In the genomic region with DNA sequence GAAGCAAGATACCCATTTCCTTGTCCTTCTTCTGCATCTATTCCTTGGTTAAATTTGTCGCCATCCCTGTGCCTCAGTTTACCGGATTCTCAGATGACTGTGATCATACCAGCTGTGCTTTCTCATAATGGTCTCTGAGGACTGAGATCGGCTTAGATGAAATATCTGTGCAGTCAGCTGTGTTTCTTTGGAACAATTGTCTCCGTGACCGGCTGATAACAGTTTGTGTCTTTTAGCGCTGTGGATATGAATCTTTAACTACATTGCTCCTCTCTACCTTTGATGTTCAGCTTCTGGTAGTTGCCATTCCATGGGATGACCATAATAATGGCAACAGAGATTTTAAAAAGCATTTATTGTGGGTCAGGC, we compare ENCODE assay signal across 8 cellular contexts. TPM values are rescaled to one million over a fixed set of nuclear protein-coding genes. Genes with fewer than 3 reads are reported as not detected.
DNase-seq lines count a peak whose midpoint lies in the region; ATAC-seq, FAIRE-seq and TF ChIP-seq lines count a peak whose summit lies in the region.

No MANE protein-coding gene starts in this region.

- in situ Hi-C loops in HepG2 (cut with HindIII; ENCODE audit: extremely low pct_ligation_motif_present, low pct_unique_long_range_greater_than_20kb), result no loop called here

- H3K4me1 ChIP-seq in ascending aorta, result peaks cover 0 to 3% of the 10 kb centered on the region in 2 donors
- peaks cover 19% of the 10 kb centered on the region for H3K4me1 ChIP-seq in HepG2 (ENCODE audit: insufficient read depth, low read length)
- H3K4me1 ChIP-seq in thymus (ENCODE audit: control insufficient read depth, insufficient read depth, low read length), result no peaks in the 10 kb centered on the region

- no peaks in the 10 kb centered on the region for H3K9me3 ChIP-seq in ascending aorta
- H3K9me3 ChIP-seq in HepG2 (ENCODE audit: low read length), result no peaks in the 10 kb centered on the region
- H3K9me3 ChIP-seq in thymus (ENCODE audit: control insufficient read depth), result no peaks in the 10 kb centered on the region

- H3K36me3 Mint-ChIP-seq in activated T-cell treated with anti-CD3 and anti-CD28 coated beads, Interleukin-2, amount 50 U/mL, for 24 hours (ENCODE audit: low read depth), result peaks cover 31% of the 10 kb centered on the region

- TF ChIP-seq RAD21 in HepG2 (CRISPR knock-in tag; IDR thresholded peaks at IDR 0.05), result no peak

- H3K27me3 ChIP-seq in ascending aorta, result no peaks in the 10 kb centered on the region
- no peaks in the 10 kb centered on the region; a peak in 1 of 5 replicates for H3K27me3 ChIP-seq in HepG2 (ENCODE audit: control insufficient read depth in 1 of 2, insufficient read depth in 2 of 2, low read length in 2 of 2)
- H3K27me3 ChIP-seq in thymus (ENCODE audit: control insufficient read depth, insufficient read depth), result no peaks in the 10 kb centered on the region

- no peaks in the 10 kb centered on the region for H3K27me3 Mint-ChIP-seq in activated T-cell treated with anti-CD3 and anti-CD28 coated beads, Interleukin-2, amount 50 U/mL, for 24 hours

- H3K9me3 Mint-ChIP-seq in activated T-cell treated with anti-CD3 and anti-CD28 coated beads, Interleukin-2, amount 50 U/mL, for 24 hours, result no peaks in the 10 kb centered on the region

- POLR2A ChIA-PET in HepG2 (lab: Yijun Ruan, JAX), result interaction anchor here (0.8 to 1.7 kb wide), 9 partner anchors 11 to 269 kb away, joined by 3 to 6 read pairs (median 3); no protein-coding TSS in a partner anchor

- peak overlapping the region; percentile 93 for H3K4me2 ChIP-seq in HepG2 (ENCODE audit: low read depth, low read length)

- peaks cover 38% of the 10 kb centered on the region for H3K79me2 ChIP-seq in HepG2 (ENCODE audit: insufficient read depth, low read length)

- FAIRE-seq in HepG2 (lab: Jason Lieb, UNC), result no peak

- WGBS in HepG2 (ENCODE audit: low lambda C conversion rate), result 1% methylated on average over 6 of the region's 6 CpGs
- 31% methylated on average over 6 of the region's 6 CpGs for WGBS in thymus

- TF ChIP-seq POLR2A in HepG2 (IDR thresholded peaks at IDR 0.05; ENCODE audit: insufficient read depth in 1 of 2, low read depth in 2 of 2, low read length in 2 of 2), result no peak

- peak overlapping the region in 1 of 2 donors; percentile 70 for H3K27ac ChIP-seq in ascending aorta
- peak overlapping the region; percentile 58 for H3K27ac ChIP-seq in HepG2 (ENCODE audit: extremely low read length, insufficient read depth, low read length)
- H3K27ac ChIP-seq in thymus (ENCODE audit: low read depth), result peak overlapping the region; percentile 25

- DNase-seq in activated T-cell treated with anti-CD3 and anti-CD28 coated beads, Interleukin-2, amount 50 U/mL, for 24 hours, result no peak
- no peak for DNase-seq in activated T-cell treated with anti-CD3 and anti-CD28 coated beads, Interleukin-2, amount 50 U/mL, for 1 hour
- DNase-seq in ascending aorta (ENCODE audit: low spot score in 2 of 2) (no peak), HepG2 (ENCODE audit: low spot score) (no peak), NK-92 (lab: John Stamatoyannopoulos, UW; ENCODE audit: unreplicated experiment) (no peak), NOMO-1 treated with dmso at 0.1 percent for 144 hours (lab: John Stamatoyannopoulos, UW; ENCODE audit: unreplicated experiment) (no peak)
- no peak for DNase-seq in activated CD4-positive, alpha-beta T cell treated with anti-CD3 and anti-CD28 coated beads, Interleukin-2, amount 50 U/mL, for 4 hours

- TSS peak; percentile 62 for BruUV-seq in HepG2 (replicated peaks; lab: Mats Ljungman, UMichigan)

- H3K4me3 ChIP-seq in ascending aorta, result peak overlapping the region; percentile 75 to 84
- peak overlapping the region; percentile 80 to 90 (median 84) for H3K4me3 ChIP-seq in HepG2 (replicated peaks in 1 of 3; ENCODE audit: insufficient read depth in 1 of 3, low read depth in 2 of 3, low read length in 3 of 3)
- H3K4me3 ChIP-seq in thymus (ENCODE audit: low read length), result peak overlapping the region; percentile 68

- H3K36me3 ChIP-seq in ascending aorta (no peaks in the 10 kb centered on the region), HepG2 (replicated peaks in 1 of 2; ENCODE audit: control insufficient read depth in 1 of 2, insufficient read depth in 2 of 2, low read length in 2 of 2) (no peaks in the 10 kb centered on the region), thymus (ENCODE audit: control insufficient read depth, insufficient read depth) (no peaks in the 10 kb centered on the region)

- peaks cover 42% of the 10 kb centered on the region for H3K4me1 Mint-ChIP-seq in activated T-cell treated with anti-CD3 and anti-CD28 coated beads, Interleukin-2, amount 50 U/mL, for 24 hours (ENCODE audit: low read depth)

- no peak for TF ChIP-seq CTCF in ascending aorta (IDR thresholded peaks at IDR 0.05)
- TF ChIP-seq CTCF in HepG2 (CRISPR knock-in tag; IDR thresholded peaks at IDR 0.05), result no peak

- ATAC-seq in HepG2, result no peak

- peak overlapping the region; percentile 98 for H3K27ac Mint-ChIP-seq in activated T-cell treated with anti-CD3 and anti-CD28 coated beads, Interleukin-2, amount 50 U/mL, for 24 hours

- H3K4me3 Mint-ChIP-seq in activated T-cell treated with anti-CD3 and anti-CD28 coated beads, Interleukin-2, amount 50 U/mL, for 24 hours, result peak overlapping the region; percentile 99

- TF ChIP-seq EP300 in HepG2 (IDR thresholded peaks at IDR 0.05; ENCODE audit: low read depth in 2 of 2, low read length in 2 of 2) (no peak), HepG2 (CRISPR knock-in tag; IDR thresholded peaks at IDR 0.05; ENCODE audit: borderline replicate concordance) (no peak)

- intact Hi-C loops in ascending aorta (cut with DNase I), result loop anchor here (2.0 to 10.0 kb wide), 4 partner anchors 202 to 580 kb away; partner anchors contain the start of genes AKTIP, IRX3 and RBL2
- intact Hi-C loops in HepG2 (cut with micrococcal nuclease; ENCODE audit: unreplicated experiment), result loop anchor here (5.0 kb wide), 2 partner anchors 53 to 192 kb away; no protein-coding TSS in a partner anchor

- CTCF ChIA-PET in HepG2 (lab: Yijun Ruan, JAX; ENCODE audit: low intra/inter-chr PET ratio, low total read pairs), result no interaction called here

- peak overlapping the region; percentile 82 for H2AFZ ChIP-seq in HepG2 (ENCODE audit: low read length)

- no peaks in the 10 kb centered on the region for H4K20me1 ChIP-seq in HepG2 (ENCODE audit: insufficient read depth, low read length)

- H3K9ac ChIP-seq in HepG2 (ENCODE audit: insufficient read depth, low read depth, low read length), result peak overlapping the region; percentile 82

TF ChIP-seq in HepG2, 621 proteins besides CTCF, POLR2A, EP300 and RAD21 (continues in another document):
- TF ChIP-seq ZNF567 (CRISPR knock-in tag; IDR thresholded peaks at IDR 0.05; ENCODE audit: borderline replicate concordance), result 0 out of 2 replicates have a peak, but pooled peaks have one; percentile 11

RNA-seq across cellular contexts. Expression of gene FTO, which starts 0.5 kb away (rescaled TPM):
- total RNA-seq in ascending aorta, result 50.2 TPM
- total RNA-seq in HepG2 (2016; rRNA removed; fragmentation: Illumina TruSeq; extraction: Trizol), result 55.8 and 92.5 TPM in 2 replicates
- 21.6 and 23.7 TPM in 2 replicates for total RNA-seq in HepG2 (2016; cell fraction: cytosol; rRNA removed; fragmentation: Illumina TruSeq; extraction: Trizol; ENCODE audit: low read depth)
- 55.1 and 90.5 TPM in 2 replicates for total RNA-seq in HepG2 (2016; cell fraction: insoluble cytoplasmic fraction; rRNA removed; fragmentation: Illumina TruSeq; extraction: Trizol)
- 18.2 and 20.9 TPM in 2 replicates for total RNA-seq in HepG2 (2016; cell fraction: membrane; rRNA removed; fragmentation: Illumina TruSeq; extraction: Trizol)
- 58.8 and 60.1 TPM in 2 replicates for total RNA-seq in HepG2 (2016; cell fraction: nucleus; rRNA removed; fragmentation: Illumina TruSeq; extraction: Trizol)
- polyA plus RNA-seq in HepG2 (2011; rRNA removed), result 41.6 and 43.3 TPM in 2 replicates
- 32.2 and 47.4 TPM in 2 replicates for polyA plus RNA-seq in HepG2 (2011; cell fraction: cytosol; rRNA removed)
- 14.4 and 21.0 TPM in 2 replicates for polyA plus RNA-seq in HepG2 (2011; cell fraction: nucleus; rRNA removed)
- 31.8 and 35.5 TPM in 2 replicates for polyA plus RNA-seq in HepG2 (2012)
- 1.6 and 2.2 TPM in 2 replicates for polyA plus RNA-seq in HepG2 (2016; cell fraction: cytosol; fragmentation: Illumina TruSeq; extraction: Trizol; ENCODE audit: low read depth)
- polyA plus RNA-seq in HepG2 (2016; cell fraction: insoluble cytoplasmic fraction; fragmentation: Illumina TruSeq; extraction: Trizol; ENCODE audit: low read depth), result 69.2 and 71.7 TPM in 2 replicates
- polyA plus RNA-seq in HepG2 (2016; cell fraction: membrane; fragmentation: Illumina TruSeq; extraction: Trizol; ENCODE audit: low read depth), result 7.3 and 8.2 TPM in 2 replicates
- 21.7 and 28.9 TPM in 2 replicates for polyA plus RNA-seq in HepG2 (2016; cell fraction: nucleus; fragmentation: Illumina TruSeq; extraction: Trizol; ENCODE audit: insufficient read depth, low read depth)
- polyA minus RNA-seq in HepG2 (2011; rRNA and poly(A)+ RNA removed; ENCODE audit: low replicate concordance), result 60.0 and 72.3 TPM in 2 replicates
- polyA minus RNA-seq in HepG2 (2011; cell fraction: cytosol; rRNA and poly(A)+ RNA removed), result 50.0 and 63.4 TPM in 2 replicates
- polyA minus RNA-seq in HepG2 (2011; cell fraction: nucleus; rRNA and poly(A)+ RNA removed), result 78.3 and 106 TPM in 2 replicates
- 13.7 TPM for polyA plus RNA-seq in thymus

RNA-seq across cellular contexts. Expression of gene RPGRIP1L, which starts 0.8 kb away (rescaled TPM):
- total RNA-seq in ascending aorta (0.96 TPM), HepG2 (2016; rRNA removed; fragmentation: Illumina TruSeq; extraction: Trizol) (13.5 and 17.8 TPM in 2 replicates)
- total RNA-seq in HepG2 (2016; cell fraction: cytosol; rRNA removed; fragmentation: Illumina TruSeq; extraction: Trizol; ENCODE audit: low read depth), result 2.3 and 2.7 TPM in 2 replicates
- total RNA-seq in HepG2 (2016; cell fraction: insoluble cytoplasmic fraction; rRNA removed; fragmentation: Illumina TruSeq; extraction: Trizol), result 12.7 and 17.3 TPM in 2 replicates
- total RNA-seq in HepG2 (2016; cell fraction: membrane; rRNA removed; fragmentation: Illumina TruSeq; extraction: Trizol), result 5.5 and 5.7 TPM in 2 replicates
- 22.9 and 23.1 TPM in 2 replicates for total RNA-seq in HepG2 (2016; cell fraction: nucleus; rRNA removed; fragmentation: Illumina TruSeq; extraction: Trizol)
- polyA plus RNA-seq in HepG2 (2011; rRNA removed) (3.6 and 5.0 TPM in 2 replicates), thymus (1.8 TPM)
- polyA plus RNA-seq in HepG2 (2011; cell fraction: cytosol; rRNA removed), result 2.2 and 2.8 TPM in 2 replicates
- polyA plus RNA-seq in HepG2 (2011; cell fraction: nucleus; rRNA removed), result 3.6 and 3.9 TPM in 2 replicates
- polyA plus RNA-seq in HepG2 (2012), result 3.2 and 5.4 TPM in 2 replicates
- polyA plus RNA-seq in HepG2 (2016; cell fraction: cytosol; fragmentation: Illumina TruSeq; extraction: Trizol; ENCODE audit: low read depth), result 2.4 and 2.9 TPM in 2 replicates
- polyA plus RNA-seq in HepG2 (2016; cell fraction: insoluble cytoplasmic fraction; fragmentation: Illumina TruSeq; extraction: Trizol; ENCODE audit: low read depth), result 8.3 and 10.1 TPM in 2 replicates
- polyA plus RNA-seq in HepG2 (2016; cell fraction: membrane; fragmentation: Illumina TruSeq; extraction: Trizol; ENCODE audit: low read depth), result 3.0 and 3.7 TPM in 2 replicates
- polyA plus RNA-seq in HepG2 (2016; cell fraction: nucleus; fragmentation: Illumina TruSeq; extraction: Trizol; ENCODE audit: insufficient read depth, low read depth), result 9.8 and 12.2 TPM in 2 replicates
- 4.3 and 8.3 TPM in 2 replicates for polyA minus RNA-seq in HepG2 (2011; rRNA and poly(A)+ RNA removed; ENCODE audit: low replicate concordance)
- polyA minus RNA-seq in HepG2 (2011; cell fraction: cytosol; rRNA and poly(A)+ RNA removed), result 4.2 and 4.7 TPM in 2 replicates
- polyA minus RNA-seq in HepG2 (2011; cell fraction: nucleus; rRNA and poly(A)+ RNA removed), result 27.4 and 28.8 TPM in 2 replicates
